9 cellular contexts compared by ENCODE assay signal in the genomic region with DNA sequence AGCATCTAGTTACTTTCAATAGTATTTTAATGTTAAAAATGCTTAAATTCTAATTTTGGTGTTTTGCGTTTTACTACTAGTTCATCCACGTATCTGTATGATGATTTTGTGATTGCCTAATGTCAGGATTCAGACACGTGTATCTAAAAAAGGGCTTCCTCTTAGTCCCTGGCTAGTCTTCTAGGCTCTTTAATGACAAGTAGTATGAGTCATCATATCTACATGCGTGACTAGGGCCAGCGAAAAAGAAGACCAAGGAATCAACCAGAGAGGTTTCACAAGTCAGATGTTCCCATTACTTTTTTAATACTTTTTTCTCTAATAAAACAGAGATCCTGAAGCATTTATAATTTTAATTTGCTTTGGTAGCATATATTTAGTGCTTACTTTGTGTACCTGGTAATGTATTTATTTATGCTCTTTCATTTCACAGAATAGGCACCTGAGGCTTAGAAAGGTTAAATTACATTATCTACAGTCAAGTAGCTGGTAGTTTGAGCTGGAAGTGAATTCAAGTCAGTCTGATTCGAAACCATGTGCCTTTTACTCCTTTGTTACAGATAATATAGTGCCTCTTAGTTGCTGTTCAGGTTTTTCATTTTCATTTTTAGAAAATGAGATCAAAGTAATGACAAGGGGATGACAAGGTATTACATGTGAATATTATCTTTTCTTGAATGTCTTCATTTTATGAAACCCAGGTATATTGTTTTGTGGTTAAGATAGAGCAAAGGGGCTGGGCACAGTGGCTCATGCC.
DNase-seq lines count a peak whose midpoint lies in the region; ATAC-seq, FAIRE-seq and TF ChIP-seq lines count a peak whose summit lies in the region.
"Had no signal": no experiment of that assay in that cellular context is flagged by ENCODE, and none has a peak within 500 bp of the region (broad histone marks: within the 10 kb centered on the region; RNA-seq: fewer than 3 reads in every experiment).

No MANE protein-coding gene starts in this region.

- ATAC-seq in GM21360 (IDR thresholded peaks at IDR 0.05; ENCODE audit: unreplicated experiment) (peak; percentile 68), HG03558 (IDR thresholded peaks at IDR 0.05; ENCODE audit: extremely low read depth, unreplicated experiment) (peak; percentile 68)

- H3K27me3 Mint-ChIP-seq in astrocyte (ENCODE audit: low read depth, unreplicated experiment) = no peaks in the 10 kb centered on the region

- no peak overlapping the region for H3K27ac ChIP-seq in astrocyte (ENCODE audit: low read depth, low read length)

- peaks cover 3% of the 10 kb centered on the region for H3K4me1 Mint-ChIP-seq in astrocyte (ENCODE audit: low read depth, unreplicated experiment)

- no peak overlapping the region for H3K9ac ChIP-seq in astrocyte (ENCODE audit: low read length)

- no peaks in the 10 kb centered on the region for H3K36me3 Mint-ChIP-seq in astrocyte (ENCODE audit: low read depth, unreplicated experiment)

- TF ChIP-seq CTCF in astrocyte (IDR thresholded peaks at IDR 0.05; ENCODE audit: insufficient read depth, low read depth, low read length) = no peak

- H3K4me2 ChIP-seq in astrocyte (ENCODE audit: low read length) = no peak overlapping the region

- H3K9me3 ChIP-seq in astrocyte (ENCODE audit: insufficient read depth, low read depth, low read length) = no peaks in the 10 kb centered on the region

- FAIRE-seq in astrocyte (lab: Jason Lieb, UNC) = no peak
- no peak for FAIRE-seq in GM19239 (lab: Jason Lieb, UNC)
- no peak for FAIRE-seq in frontal cortex (lab: Jason Lieb, UNC)

- H2AFZ ChIP-seq in astrocyte (ENCODE audit: low read depth, low read length) = no peak overlapping the region

- peak; percentile 61 for DNase-seq in DMS153 (lab: John Stamatoyannopoulos, UW)
- DNase-seq in astrocyte (ENCODE audit: low read depth) = peak; percentile 59
- no peak for DNase-seq in cerebellar nuclear complex (lab: John Stamatoyannopoulos, UW)
- DNase-seq in GM19239 (ENCODE audit: insufficient read length, low spot score) = no peak
- no peak for DNase-seq in frontal cortex (ENCODE audit: low spot score in 2 of 2)
- no peak for DNase-seq in activated CD8-positive, alpha-beta memory T cell treated with anti-CD3 and anti-CD28 coated beads for 24 hours
- DNase-seq: left cardiac atrium had no signal

- H3K9me3 Mint-ChIP-seq in astrocyte (ENCODE audit: unreplicated experiment) = no peaks in the 10 kb centered on the region

- no peaks in the 10 kb centered on the region for H4K20me1 ChIP-seq in astrocyte (ENCODE audit: insufficient read depth, low read length)

- no peaks in the 10 kb centered on the region for H3K36me3 ChIP-seq in astrocyte (ENCODE audit: insufficient read depth, low read length)

- no peaks in the 10 kb centered on the region for H3K4me1 ChIP-seq in astrocyte (ENCODE audit: insufficient read depth, low read length)

- no peaks in the 10 kb centered on the region for H3K27me3 ChIP-seq in astrocyte (ENCODE audit: insufficient read depth, low read length)

- H3K4me3 Mint-ChIP-seq in astrocyte (ENCODE audit: unreplicated experiment) = no peak overlapping the region

- H3K4me3 ChIP-seq in astrocyte (ENCODE audit: insufficient read depth, low read depth, low read length) = no peak overlapping the region

- H3K79me2 ChIP-seq in astrocyte (ENCODE audit: insufficient read depth, low read length) = no peaks in the 10 kb centered on the region

- H3K27ac Mint-ChIP-seq in astrocyte (ENCODE audit: unreplicated experiment) = no peak overlapping the region

Comparison
In these comparisons a context has a peak if more than half of its experiments do, and no peak if none do; other contexts are left out.
1. DNase-seq: peak in DMS153 (single experiment) and astrocyte (single experiment); none in cerebellar nuclear complex (0 of 2), GM19239 (single experiment), frontal cortex (0 of 2) and activated CD8-positive, alpha-beta memory T cell treated with anti-CD3 and anti-CD28 coated beads for 24 hours (single experiment).